ENCODE assay signal across 8 cellular contexts in the genomic region with DNA sequence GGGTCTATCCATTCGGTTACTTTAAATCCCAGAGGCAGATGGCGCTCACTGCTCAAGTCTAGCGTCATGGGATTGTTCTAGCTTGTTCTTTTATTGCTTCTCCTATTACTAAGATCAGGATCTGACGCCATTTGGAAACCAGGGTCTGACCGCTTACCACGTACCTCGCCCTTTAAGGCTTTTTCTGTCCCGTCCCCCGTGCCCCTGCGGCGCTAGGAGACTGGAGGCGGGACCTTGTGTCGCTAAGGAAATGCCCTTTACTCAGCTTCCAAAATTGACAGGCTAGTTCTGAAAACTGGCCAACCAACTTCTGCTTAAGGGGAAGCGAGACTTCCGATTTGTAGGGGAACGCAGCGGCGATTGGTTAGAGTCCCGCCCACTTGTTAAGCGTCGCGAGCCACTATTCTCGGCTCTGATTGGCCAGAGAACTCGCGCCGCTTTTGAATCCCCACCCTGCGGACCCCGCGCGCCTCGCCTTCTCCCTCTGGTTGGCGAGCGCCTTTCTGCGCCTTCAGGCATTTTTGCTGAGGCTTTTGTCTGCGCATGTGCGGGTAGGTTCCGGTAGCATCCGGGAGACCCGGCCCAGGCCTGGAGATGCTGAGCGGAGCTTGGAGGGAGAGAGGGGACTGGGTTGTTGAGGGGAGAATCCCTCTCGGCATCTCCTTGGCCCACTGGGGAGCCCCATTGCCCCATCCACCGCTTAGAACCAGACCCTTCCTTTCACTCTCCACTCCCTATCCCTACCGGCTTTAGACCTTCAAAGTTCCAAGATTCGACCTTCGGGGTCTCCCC. TPM values are rescaled to one million over a fixed set of nuclear protein-coding genes. Genes with fewer than 3 reads are reported as not detected.
DNase-seq lines count a peak whose midpoint lies in the region; ATAC-seq, FAIRE-seq and TF ChIP-seq lines count a peak whose summit lies in the region.

No MANE protein-coding gene starts in this region.

- DNase-seq in D721Med (ENCODE audit: insufficient read length, low spot score) (peak; percentile 80), SIG-M5 (lab: John Stamatoyannopoulos, UW) (peak; percentile 94), foreskin melanocyte (peak; percentile 100), neural progenitor cell (ENCODE audit: low spot score) (peak; percentile 100)
- peak; percentile 76 for DNase-seq in activated gamma-delta T cell treated with anti-CD3 and anti-CD28 coated beads, Interleukin-2, amount 50 U/mL, for 16 hours (ENCODE audit: low read depth)

- peaks cover 15% of the 10 kb centered on the region for H3K4me1 Mint-ChIP-seq in neural progenitor cell

- H3K9me3 ChIP-seq in HUES48 (ENCODE audit: control insufficient read depth, insufficient read depth, low read length) (no peaks in the 10 kb centered on the region), neural progenitor cell (ENCODE audit: low read depth) (no peaks in the 10 kb centered on the region), stomach smooth muscle (ENCODE audit: control insufficient read depth in 2 of 2, low read length in 2 of 2) (no peaks in the 10 kb centered on the region)

- peaks cover 31% of the 10 kb centered on the region for H3K79me2 ChIP-seq in neural progenitor cell (ENCODE audit: low read depth)

- peaks cover 2% of the 10 kb centered on the region for H3K27me3 Mint-ChIP-seq in neural progenitor cell (ENCODE audit: insufficient read depth, low read depth)

- H4K20me1 ChIP-seq in neural progenitor cell (ENCODE audit: low read depth) = no peaks in the 10 kb centered on the region

- H3K27me3 ChIP-seq in HUES48 (ENCODE audit: control insufficient read depth, insufficient read depth, low read length) (no peaks in the 10 kb centered on the region), neural progenitor cell (no peaks in the 10 kb centered on the region), stomach smooth muscle (ENCODE audit: control insufficient read depth in 1 of 2, insufficient read depth in 2 of 2, low read length in 2 of 2) (peaks cover 0 to 3% of the 10 kb centered on the region in 2 donors)

- peak overlapping the region; percentile 48 for H2AFZ ChIP-seq in neural progenitor cell (replicated peaks)

- H3K9me3 Mint-ChIP-seq in neural progenitor cell = no peaks in the 10 kb centered on the region

- peak overlapping the region; percentile 89 for H3K27ac ChIP-seq in HUES48 (ENCODE audit: low read depth, low read length)
- H3K27ac ChIP-seq in neural progenitor cell = peak overlapping the region; percentile 82
- peak overlapping the region; percentile 77 for H3K27ac ChIP-seq in stomach smooth muscle (ENCODE audit: low read length)

- peaks cover 46% of the 10 kb centered on the region for H3F3A ChIP-seq in neural progenitor cell (ENCODE audit: low read depth)

- H3K27ac Mint-ChIP-seq in neural progenitor cell = peak overlapping the region; percentile 99

- peak overlapping the region; percentile 91 for H3K4me3 Mint-ChIP-seq in neural progenitor cell

- peak overlapping the region; percentile 87 for H3K4me3 ChIP-seq in HUES48 (ENCODE audit: low read depth, low read length)
- peak overlapping the region; percentile 62 for H3K4me3 ChIP-seq in neural progenitor cell
- peak overlapping the region; percentile 65 to 75 for H3K4me3 ChIP-seq in stomach smooth muscle (ENCODE audit: low read length in 2 of 2)

- H3K9ac ChIP-seq in HUES48 (ENCODE audit: low read depth, low read length) (peak overlapping the region; percentile 85), neural progenitor cell (peak overlapping the region; percentile 80), stomach smooth muscle (ENCODE audit: low read length in 2 of 2) (peak overlapping the region; percentile 74 to 86)

- TF ChIP-seq CTCF in D721Med (IDR thresholded peaks at IDR 0.05; ENCODE audit: insufficient read depth, missing control alignments) (peak; percentile 26), neural progenitor cell (IDR thresholded peaks at IDR 0.05) (no peak)

- peak overlapping the region; percentile 98 for H3K4me2 ChIP-seq in neural progenitor cell

- H3K36me3 Mint-ChIP-seq in neural progenitor cell = no peaks in the 10 kb centered on the region

- peak; percentile 87 for ATAC-seq in GM21423 (IDR thresholded peaks at IDR 0.05; ENCODE audit: unreplicated experiment)

- peaks cover 8% of the 10 kb centered on the region; the same call in 1 of the 2 replicates for H3K4me1 ChIP-seq in HUES48 (ENCODE audit: control insufficient read depth, insufficient read depth, low read length)
- H3K4me1 ChIP-seq in neural progenitor cell = peaks cover 14% of the 10 kb centered on the region
- peaks cover 11% of the 10 kb centered on the region for H3K4me1 ChIP-seq in stomach smooth muscle (ENCODE audit: control insufficient read depth, insufficient read depth, low read length)

- H3K36me3 ChIP-seq in HUES48 (ENCODE audit: control insufficient read depth, insufficient read depth, low read length) = no peaks in the 10 kb centered on the region
- H3K36me3 ChIP-seq in neural progenitor cell = no peaks in the 10 kb centered on the region
- no peaks in the 10 kb centered on the region for H3K36me3 ChIP-seq in stomach smooth muscle (ENCODE audit: control insufficient read depth in 2 of 2, insufficient read depth in 2 of 2, low read length in 2 of 2)

- FAIRE-seq in D721Med (lab: Jason Lieb, UNC) = no peak

RNA-seq across cellular contexts. Expression of a gene that starts 3.9 kb away (rescaled TPM):
- total RNA-seq in neural progenitor cell (ENCODE audit: low replicate concordance) = 0.37 TPM in 1 of 2 replicates, not detected in the other

RNA-seq across cellular contexts. Expression of a gene that starts 6.5 kb away (rescaled TPM):
- 0.26 and 3.2 TPM in 2 replicates for total RNA-seq in neural progenitor cell (ENCODE audit: low replicate concordance)

RNA-seq across cellular contexts. Expression of a gene that starts 21.8 kb away (rescaled TPM):
- not detected in 2 replicates for total RNA-seq in neural progenitor cell (ENCODE audit: low replicate concordance)

RNA-seq across cellular contexts. Expression of a gene that starts 23.2 kb away (rescaled TPM):
- total RNA-seq in neural progenitor cell (ENCODE audit: low replicate concordance) = not detected in 2 replicates

RNA-seq across cellular contexts. Expression of a gene that starts 25.4 kb away (rescaled TPM):
- total RNA-seq in neural progenitor cell (ENCODE audit: low replicate concordance) = not detected in 2 replicates

Comparison
In these comparisons a context has a peak if more than half of its experiments do, and no peak if none do; other contexts are left out.
1. Peak in every context shown above with its lines: DNase-seq, ATAC-seq, H3K4me3 ChIP-seq and H3K27ac ChIP-seq.